Comparison of ENCODE assay signal across 1 cellular context in the genomic region with DNA sequence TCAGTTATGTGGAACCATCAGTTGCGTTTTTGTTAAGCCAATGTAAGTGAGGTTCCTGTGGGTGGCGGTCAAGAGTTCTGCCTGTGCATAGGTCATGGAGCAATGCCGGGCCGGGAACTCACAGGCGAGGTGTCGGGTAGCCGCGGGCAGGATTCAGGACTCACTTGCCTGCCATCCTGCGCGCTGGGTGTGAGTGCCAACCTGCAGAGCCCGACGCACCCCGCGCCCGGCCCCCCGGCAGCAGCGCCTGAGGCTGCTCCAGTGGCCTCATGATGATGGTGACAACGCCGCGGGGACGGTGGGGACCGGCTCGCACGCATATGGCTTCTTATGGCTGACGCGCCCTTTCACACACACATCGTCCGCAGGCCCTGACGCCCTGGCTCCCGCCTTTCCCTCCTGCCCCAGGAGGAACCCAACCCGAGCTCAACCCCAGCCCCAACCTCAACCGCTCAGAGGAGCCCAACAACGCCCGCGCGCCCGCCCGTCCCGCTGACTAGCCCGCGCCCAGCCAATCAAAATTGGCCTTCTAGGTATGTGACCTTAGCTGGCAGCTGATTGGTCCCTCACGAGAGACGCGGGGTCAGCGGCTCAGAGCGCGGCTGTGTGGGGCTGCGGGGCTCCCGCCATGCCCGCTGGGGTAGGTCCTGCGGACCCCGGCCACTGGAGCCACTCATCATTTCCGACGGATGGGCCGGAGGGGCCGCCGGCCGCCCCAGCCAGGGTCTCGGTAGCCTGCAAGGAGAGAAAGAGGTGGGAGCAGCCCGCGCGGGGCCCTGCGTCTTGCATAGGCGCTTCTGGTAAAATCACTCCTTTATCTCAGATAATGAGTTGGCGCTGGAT.
TF ChIP-seq lines count a peak whose summit lies in the region.

A gene with protein sequence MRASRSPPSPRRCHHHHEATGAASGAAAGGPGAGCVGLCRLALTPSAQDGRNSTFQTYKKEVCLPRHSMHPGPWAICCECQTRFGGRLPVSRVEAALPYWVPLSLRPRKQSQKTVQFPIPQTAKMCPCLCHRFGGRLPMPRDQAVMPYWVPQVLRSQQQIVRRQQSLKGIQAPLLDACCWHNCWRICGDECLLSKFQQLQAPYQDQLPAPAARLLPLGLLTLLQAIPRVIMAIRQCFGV (minus strand): TSS at position 470 of the 843 bp plus-strand sequence. CDS start 150 bp downstream, at position 320.

TF ChIP-seq in HepG2, 621 proteins besides CTCF, POLR2A, EP300 and RAD21 (continued from another document and continues in another):
- 0 out of 2 replicates have a peak, but pooled peaks have one; percentile 64 for TF ChIP-seq ZFAT (CRISPR knock-in tag; conservative IDR thresholded peaks at IDR 0.05)
- peak; percentile 92 for TF ChIP-seq SRY (CRISPR knock-in tag; IDR thresholded peaks at IDR 0.05)
- TF ChIP-seq ATAD3A (CRISPR knock-in tag; IDR thresholded peaks at IDR 0.05), result 0 out of 2 replicates have a peak, but pooled peaks have one; percentile 76
- peak; percentile 92 for TF ChIP-seq HNRNPK (IDR thresholded peaks at IDR 0.05; ENCODE audit: low read depth, low read length, poor library complexity, severe bottlenecking)
- TF ChIP-seq ZNF772 (CRISPR knock-in tag; IDR thresholded peaks at IDR 0.05), result peak; percentile 83
- peak; percentile 56; the same call in 1 of the 2 replicates for TF ChIP-seq ZBTB20 (CRISPR knock-in tag; IDR thresholded peaks at IDR 0.05; ENCODE audit: borderline replicate concordance, low read depth)
- TF ChIP-seq, protein P1, sequence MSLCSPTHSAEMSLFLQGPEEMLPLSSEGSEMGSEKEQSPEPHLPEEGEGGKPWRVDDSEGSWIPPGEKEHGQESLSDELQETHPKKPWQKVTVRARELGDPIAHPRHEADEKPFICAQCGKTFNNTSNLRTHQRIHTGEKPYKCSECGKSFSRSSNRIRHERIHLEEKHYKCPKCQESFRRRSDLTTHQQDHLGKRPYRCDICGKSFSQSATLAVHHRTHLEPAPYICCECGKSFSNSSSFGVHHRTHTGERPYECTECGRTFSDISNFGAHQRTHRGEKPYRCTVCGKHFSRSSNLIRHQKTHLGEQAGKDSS (CRISPR knock-in tag; IDR thresholded peaks at IDR 0.05; ENCODE audit: borderline replicate concordance, low read depth), result peak; percentile 10; the same call in 1 of the 2 replicates
- TF ChIP-seq, protein P2, sequence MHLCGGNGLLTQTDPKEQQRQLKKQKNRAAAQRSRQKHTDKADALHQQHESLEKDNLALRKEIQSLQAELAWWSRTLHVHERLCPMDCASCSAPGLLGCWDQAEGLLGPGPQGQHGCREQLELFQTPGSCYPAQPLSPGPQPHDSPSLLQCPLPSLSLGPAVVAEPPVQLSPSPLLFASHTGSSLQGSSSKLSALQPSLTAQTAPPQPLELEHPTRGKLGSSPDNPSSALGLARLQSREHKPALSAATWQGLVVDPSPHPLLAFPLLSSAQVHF (CRISPR knock-in tag; IDR thresholded peaks at IDR 0.05), result no peak
- no peak; the same call in 1 of the 2 replicates for TF ChIP-seq CREB1 (IDR thresholded peaks at IDR 0.05)
- peak; percentile 83 for TF ChIP-seq CREB1 (CRISPR knock-in tag; IDR thresholded peaks at IDR 0.05)
- TF ChIP-seq EHMT2 (IDR thresholded peaks at IDR 0.05; ENCODE audit: borderline replicate concordance, low read depth, low read length), result no peak
- TF ChIP-seq FOXP1 (IDR thresholded peaks at IDR 0.05), result no peak
- no peak for TF ChIP-seq FOXP1 (CRISPR knock-in tag; IDR thresholded peaks at IDR 0.05)
- peak; percentile 85 for TF ChIP-seq PHF20 (CRISPR knock-in tag; IDR thresholded peaks at IDR 0.05)
- peak; percentile 37; the same call in 1 of the 2 replicates for TF ChIP-seq NCOA2 (CRISPR knock-in tag; IDR thresholded peaks at IDR 0.05)
- no peak for TF ChIP-seq ZFP37 (CRISPR knock-in tag; IDR thresholded peaks at IDR 0.05; ENCODE audit: borderline replicate concordance)
- TF ChIP-seq ZFP1 (CRISPR knock-in tag; IDR thresholded peaks at IDR 0.05), result peak; percentile 26; the same call in 1 of the 2 replicates
- TF ChIP-seq TBX2 (CRISPR knock-in tag; IDR thresholded peaks at IDR 0.05; ENCODE audit: borderline replicate concordance), result peak; percentile 90
- TF ChIP-seq NFYB (CRISPR knock-in tag; IDR thresholded peaks at IDR 0.05), result peak; percentile 99
- no peak for TF ChIP-seq PRPF4 (IDR thresholded peaks at IDR 0.05; ENCODE audit: low read depth, low read length, poor library complexity, severe bottlenecking)
- TF ChIP-seq KLF6 (CRISPR knock-in tag; IDR thresholded peaks at IDR 0.05), result no peak
- peak; percentile 32; the same call in 1 of the 2 replicates for TF ChIP-seq ZNF235 (CRISPR knock-in tag; IDR thresholded peaks at IDR 0.05; ENCODE audit: borderline replicate concordance)
- TF ChIP-seq GTF3A (CRISPR knock-in tag; conservative IDR thresholded peaks at IDR 0.05), result peak; percentile 57; the same call in 1 of the 2 replicates
- no peak; the same call in 1 of the 2 replicates for TF ChIP-seq ZNF546 (CRISPR knock-in tag; conservative IDR thresholded peaks at IDR 0.05)
- TF ChIP-seq DR1 (CRISPR knock-in tag; IDR thresholded peaks at IDR 0.05), result peak; percentile 48
- TF ChIP-seq, protein P3, sequence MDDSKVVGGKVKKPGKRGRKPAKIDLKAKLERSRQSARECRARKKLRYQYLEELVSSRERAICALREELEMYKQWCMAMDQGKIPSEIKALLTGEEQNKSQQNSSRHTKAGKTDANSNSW (CRISPR knock-in tag; IDR thresholded peaks at IDR 0.05; ENCODE audit: borderline replicate concordance), result no peak
- no peak for TF ChIP-seq MBNL3 (CRISPR knock-in tag; conservative IDR thresholded peaks at IDR 0.05)
- peak; percentile 23 for TF ChIP-seq ZC3H13 (CRISPR knock-in tag; IDR thresholded peaks at IDR 0.05)
- TF ChIP-seq THYN1 (CRISPR knock-in tag; IDR thresholded peaks at IDR 0.05; ENCODE audit: borderline replicate concordance, low read depth), result no peak
- TF ChIP-seq, protein P4, sequence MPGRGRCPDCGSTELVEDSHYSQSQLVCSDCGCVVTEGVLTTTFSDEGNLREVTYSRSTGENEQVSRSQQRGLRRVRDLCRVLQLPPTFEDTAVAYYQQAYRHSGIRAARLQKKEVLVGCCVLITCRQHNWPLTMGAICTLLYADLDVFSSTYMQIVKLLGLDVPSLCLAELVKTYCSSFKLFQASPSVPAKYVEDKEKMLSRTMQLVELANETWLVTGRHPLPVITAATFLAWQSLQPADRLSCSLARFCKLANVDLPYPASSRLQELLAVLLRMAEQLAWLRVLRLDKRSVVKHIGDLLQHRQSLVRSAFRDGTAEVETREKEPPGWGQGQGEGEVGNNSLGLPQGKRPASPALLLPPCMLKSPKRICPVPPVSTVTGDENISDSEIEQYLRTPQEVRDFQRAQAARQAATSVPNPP (CRISPR knock-in tag; IDR thresholded peaks at IDR 0.05), result 0 out of 2 replicates have a peak, but pooled peaks have one; percentile 67
- no peak for TF ChIP-seq ZNF251 (CRISPR knock-in tag; IDR thresholded peaks at IDR 0.05)
- TF ChIP-seq PHF5A (CRISPR knock-in tag; IDR thresholded peaks at IDR 0.05; ENCODE audit: low read depth, unreplicated experiment), result no peak
- TF ChIP-seq, protein P5, sequence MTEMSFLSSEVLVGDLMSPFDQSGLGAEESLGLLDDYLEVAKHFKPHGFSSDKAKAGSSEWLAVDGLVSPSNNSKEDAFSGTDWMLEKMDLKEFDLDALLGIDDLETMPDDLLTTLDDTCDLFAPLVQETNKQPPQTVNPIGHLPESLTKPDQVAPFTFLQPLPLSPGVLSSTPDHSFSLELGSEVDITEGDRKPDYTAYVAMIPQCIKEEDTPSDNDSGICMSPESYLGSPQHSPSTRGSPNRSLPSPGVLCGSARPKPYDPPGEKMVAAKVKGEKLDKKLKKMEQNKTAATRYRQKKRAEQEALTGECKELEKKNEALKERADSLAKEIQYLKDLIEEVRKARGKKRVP (CRISPR knock-in tag; IDR thresholded peaks at IDR 0.05), result no peak; a peak in 1 of 4 replicates
- TF ChIP-seq ZNF329 (CRISPR knock-in tag; IDR thresholded peaks at IDR 0.05; ENCODE audit: low read depth), result peak; percentile 99
- TF ChIP-seq FOXC1 (CRISPR knock-in tag; IDR thresholded peaks at IDR 0.05; ENCODE audit: borderline replicate concordance), result peak; percentile 63; the same call in 1 of the 2 replicates
- TF ChIP-seq NFKBIZ (CRISPR knock-in tag; IDR thresholded peaks at IDR 0.05), result no peak; the same call in 1 of the 2 replicates
- TF ChIP-seq NR2F2 (IDR thresholded peaks at IDR 0.05; ENCODE audit: borderline replicate concordance, low read depth), result peak; percentile 18; the same call in 1 of the 2 replicates
- TF ChIP-seq NBN (conservative IDR thresholded peaks at IDR 0.05), result no peak
- no peak for TF ChIP-seq ZSCAN30 (CRISPR knock-in tag; IDR thresholded peaks at IDR 0.05)
- peak; percentile 83; the same call in 1 of the 2 replicates for TF ChIP-seq NRL (CRISPR knock-in tag; IDR thresholded peaks at IDR 0.05; ENCODE audit: borderline replicate concordance)
- TF ChIP-seq ZNF678 (CRISPR knock-in tag; IDR thresholded peaks at IDR 0.05), result 0 out of 2 replicates have a peak, but pooled peaks have one; percentile 37
- TF ChIP-seq, protein P6, sequence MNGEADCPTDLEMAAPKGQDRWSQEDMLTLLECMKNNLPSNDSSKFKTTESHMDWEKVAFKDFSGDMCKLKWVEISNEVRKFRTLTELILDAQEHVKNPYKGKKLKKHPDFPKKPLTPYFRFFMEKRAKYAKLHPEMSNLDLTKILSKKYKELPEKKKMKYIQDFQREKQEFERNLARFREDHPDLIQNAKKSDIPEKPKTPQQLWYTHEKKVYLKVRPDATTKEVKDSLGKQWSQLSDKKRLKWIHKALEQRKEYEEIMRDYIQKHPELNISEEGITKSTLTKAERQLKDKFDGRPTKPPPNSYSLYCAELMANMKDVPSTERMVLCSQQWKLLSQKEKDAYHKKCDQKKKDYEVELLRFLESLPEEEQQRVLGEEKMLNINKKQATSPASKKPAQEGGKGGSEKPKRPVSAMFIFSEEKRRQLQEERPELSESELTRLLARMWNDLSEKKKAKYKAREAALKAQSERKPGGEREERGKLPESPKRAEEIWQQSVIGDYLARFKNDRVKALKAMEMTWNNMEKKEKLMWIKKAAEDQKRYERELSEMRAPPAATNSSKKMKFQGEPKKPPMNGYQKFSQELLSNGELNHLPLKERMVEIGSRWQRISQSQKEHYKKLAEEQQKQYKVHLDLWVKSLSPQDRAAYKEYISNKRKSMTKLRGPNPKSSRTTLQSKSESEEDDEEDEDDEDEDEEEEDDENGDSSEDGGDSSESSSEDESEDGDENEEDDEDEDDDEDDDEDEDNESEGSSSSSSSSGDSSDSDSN (CRISPR knock-in tag; IDR thresholded peaks at IDR 0.05), result peak; percentile 91
- TF ChIP-seq SMYD3 (CRISPR knock-in tag; IDR thresholded peaks at IDR 0.05), result 0 out of 2 replicates have a peak, but pooled peaks have one; percentile 45
- TF ChIP-seq ZNF253 (CRISPR knock-in tag; IDR thresholded peaks at IDR 0.05; ENCODE audit: borderline replicate concordance), result no peak
- TF ChIP-seq, protein P7, sequence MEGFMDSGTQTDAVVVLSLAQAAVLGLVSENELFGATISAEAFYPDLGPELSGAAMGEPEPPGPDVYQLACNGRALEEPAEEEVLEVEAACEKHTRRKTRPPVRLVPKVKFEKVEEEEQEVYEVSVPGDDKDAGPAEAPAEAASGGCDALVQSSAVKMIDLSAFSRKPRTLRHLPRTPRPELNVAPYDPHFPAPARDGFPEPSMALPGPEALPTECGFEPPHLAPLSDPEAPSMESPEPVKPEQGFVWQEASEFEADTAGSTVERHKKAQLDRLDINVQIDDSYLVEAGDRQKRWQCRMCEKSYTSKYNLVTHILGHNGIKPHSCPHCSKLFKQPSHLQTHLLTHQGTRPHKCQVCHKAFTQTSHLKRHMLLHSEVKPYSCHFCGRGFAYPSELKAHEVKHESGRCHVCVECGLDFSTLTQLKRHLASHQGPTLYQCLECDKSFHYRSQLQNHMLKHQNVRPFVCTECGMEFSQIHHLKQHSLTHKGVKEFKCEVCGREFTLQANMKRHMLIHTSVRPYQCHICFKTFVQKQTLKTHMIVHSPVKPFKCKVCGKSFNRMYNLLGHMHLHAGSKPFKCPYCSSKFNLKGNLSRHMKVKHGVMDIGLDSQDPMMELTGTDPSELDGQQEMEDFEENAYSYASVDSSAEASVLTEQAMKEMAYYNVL (CRISPR knock-in tag; IDR thresholded peaks at IDR 0.05; ENCODE audit: borderline replicate concordance), result no peak
- peak; percentile 87 for TF ChIP-seq NAIF1 (CRISPR knock-in tag; IDR thresholded peaks at IDR 0.05; ENCODE audit: borderline replicate concordance)
- TF ChIP-seq SMARCE1 (IDR thresholded peaks at IDR 0.05; ENCODE audit: borderline replicate concordance), result no peak
- peak; percentile 71 for TF ChIP-seq TAF15 (IDR thresholded peaks at IDR 0.05; ENCODE audit: low read depth, low read length, poor library complexity, severe bottlenecking)
- TF ChIP-seq, protein P8, sequence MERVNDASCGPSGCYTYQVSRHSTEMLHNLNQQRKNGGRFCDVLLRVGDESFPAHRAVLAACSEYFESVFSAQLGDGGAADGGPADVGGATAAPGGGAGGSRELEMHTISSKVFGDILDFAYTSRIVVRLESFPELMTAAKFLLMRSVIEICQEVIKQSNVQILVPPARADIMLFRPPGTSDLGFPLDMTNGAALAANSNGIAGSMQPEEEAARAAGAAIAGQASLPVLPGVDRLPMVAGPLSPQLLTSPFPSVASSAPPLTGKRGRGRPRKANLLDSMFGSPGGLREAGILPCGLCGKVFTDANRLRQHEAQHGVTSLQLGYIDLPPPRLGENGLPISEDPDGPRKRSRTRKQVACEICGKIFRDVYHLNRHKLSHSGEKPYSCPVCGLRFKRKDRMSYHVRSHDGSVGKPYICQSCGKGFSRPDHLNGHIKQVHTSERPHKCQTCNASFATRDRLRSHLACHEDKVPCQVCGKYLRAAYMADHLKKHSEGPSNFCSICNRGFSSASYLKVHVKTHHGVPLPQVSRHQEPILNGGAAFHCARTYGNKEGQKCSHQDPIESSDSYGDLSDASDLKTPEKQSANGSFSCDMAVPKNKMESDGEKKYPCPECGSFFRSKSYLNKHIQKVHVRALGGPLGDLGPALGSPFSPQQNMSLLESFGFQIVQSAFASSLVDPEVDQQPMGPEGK (CRISPR knock-in tag; IDR thresholded peaks at IDR 0.05), result peak; percentile 74
- TF ChIP-seq ZNF441 (CRISPR knock-in tag; IDR thresholded peaks at IDR 0.05; ENCODE audit: borderline replicate concordance), result peak; percentile 78; the same call in 1 of the 2 replicates
- TF ChIP-seq ZNF33B (CRISPR knock-in tag; IDR thresholded peaks at IDR 0.05), result no peak
- TF ChIP-seq FOXA3 (CRISPR knock-in tag; IDR thresholded peaks at IDR 0.05), result peak; percentile 42
- TF ChIP-seq, protein P9, sequence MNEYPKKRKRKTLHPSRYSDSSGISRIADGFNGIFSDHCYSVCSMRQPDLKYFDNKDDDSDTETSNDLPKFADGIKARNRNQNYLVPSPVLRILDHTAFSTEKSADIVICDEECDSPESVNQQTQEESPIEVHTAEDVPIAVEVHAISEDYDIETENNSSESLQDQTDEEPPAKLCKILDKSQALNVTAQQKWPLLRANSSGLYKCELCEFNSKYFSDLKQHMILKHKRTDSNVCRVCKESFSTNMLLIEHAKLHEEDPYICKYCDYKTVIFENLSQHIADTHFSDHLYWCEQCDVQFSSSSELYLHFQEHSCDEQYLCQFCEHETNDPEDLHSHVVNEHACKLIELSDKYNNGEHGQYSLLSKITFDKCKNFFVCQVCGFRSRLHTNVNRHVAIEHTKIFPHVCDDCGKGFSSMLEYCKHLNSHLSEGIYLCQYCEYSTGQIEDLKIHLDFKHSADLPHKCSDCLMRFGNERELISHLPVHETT (CRISPR knock-in tag; conservative IDR thresholded peaks at IDR 0.05), result peak; percentile 50; the same call in 1 of the 2 replicates
- peak; percentile 36 for TF ChIP-seq MEIS1 (CRISPR knock-in tag; IDR thresholded peaks at IDR 0.05; ENCODE audit: borderline replicate concordance)
- peak; percentile 55; the same call in 1 of the 2 replicates for TF ChIP-seq HOXA3 (CRISPR knock-in tag; IDR thresholded peaks at IDR 0.05)
- no peak for TF ChIP-seq SALL2 (CRISPR knock-in tag; IDR thresholded peaks at IDR 0.05)
- TF ChIP-seq RFX1 (IDR thresholded peaks at IDR 0.05), result no peak
- TF ChIP-seq ZNF839 (CRISPR knock-in tag; IDR thresholded peaks at IDR 0.05; ENCODE audit: borderline replicate concordance), result no peak; the same call in 1 of the 2 replicates
